In genomic region chr17:76176701-76177574, GRCh38 we compare ENCODE assay signal across 33 cellular contexts. TPM values are rescaled to one million over a fixed set of nuclear protein-coding genes. Genes with fewer than 3 reads are reported as not detected.
A peak's percentile ranks its signal among the peaks of the same experiment; 100 is the strongest.
DNase-seq lines count a peak whose midpoint lies in the region; ATAC-seq and TF ChIP-seq lines count a peak whose summit lies in the region.
"Had no signal": no experiment of that assay in that cellular context is flagged by ENCODE, and none has a peak within 500 bp of the region (broad histone marks: within the 10 kb centered on the region; RNA-seq: fewer than 3 reads in every experiment).

No MANE protein-coding gene starts in this region.

- H3K27me3 ChIP-seq in right cardiac atrium (ENCODE audit: control insufficient read depth, insufficient read depth) = no peaks in the 10 kb centered on the region
- no peaks in the 10 kb centered on the region for H3K27me3 ChIP-seq in right atrium auricular region
- H3K27me3 ChIP-seq: BE2C, esophagus muscularis mucosa, SJCRH30, upper lobe of left lung had no signal

- WGBS in right cardiac atrium = 93% methylated on average over 34 of the region's 34 CpGs

- DNase-seq in right cardiac atrium = no peak
- DNase-seq in right atrium auricular region (ENCODE audit: low spot score) = no peak
- DNase-seq in T-helper 17 cell = no peak
- no peak for DNase-seq in stimulated activated effector memory CD8-positive, alpha-beta T cell treated with anti-CD3 and anti-CD28 coated beads, Interleukin-12 subunit alpha, Interleukin-12 subunit beta, amount 100 ng/mL, for 72 hours (ENCODE audit: low spot score in 2 of 2)
- DNase-seq in NCI-H2107 treated with DMSO at 0.1 percent for 48 hours (lab: John Stamatoyannopoulos, UW; ENCODE audit: unreplicated experiment) = no peak
- no peak for DNase-seq in NCI-H524 (lab: John Stamatoyannopoulos, UW)
- DNase-seq: activated CD4-positive, alpha-beta T cell treated with anti-CD3 and anti-CD28 coated beads, Interleukin-2, amount 10 ng/mL, durations not matched to agents 7 days and 5 days; BE2C; cortex of kidney; DMS153; effector memory CD8-positive, alpha-beta T cell; foreskin fibroblast; midbrain; naive B cell; NCI-H146; NCI-H2107; SJCRH30; stimulated activated CD4-positive, alpha-beta T cell treated with anti-CD3 and anti-CD28 coated beads, Interleukin-15, amount 100 ng/mL, for 24 hours; stimulated activated CD4-positive, alpha-beta T cell treated with anti-CD3 and anti-CD28 coated beads, Interleukin-4, amount 100 ng/mL, for 4 hours; SW 1271; T1000 had no signal

- H3K4me3 Mint-ChIP-seq in T-helper 17 cell = no peak overlapping the region
- no peak overlapping the region for H3K4me3 Mint-ChIP-seq in stimulated activated effector memory CD8-positive, alpha-beta T cell treated with anti-CD3 and anti-CD28 coated beads, Interleukin-12 subunit alpha, Interleukin-12 subunit beta, amount 100 ng/mL, for 72 hours
- H3K4me3 Mint-ChIP-seq: activated CD4-positive, alpha-beta T cell treated with anti-CD3 and anti-CD28 coated beads, Interleukin-2, amount 10 ng/mL, durations not matched to agents 7 days and 5 days; activated T-helper 17 cell treated with anti-CD3 and anti-CD28 coated beads, Interleukin-2, amount 50 U/mL, for 72 hours; effector memory CD8-positive, alpha-beta T cell; IgD-negative memory B cell; naive B cell had no signal

- H3K27ac Mint-ChIP-seq in T-helper 17 cell = peak overlapping the region; percentile 71
- peak overlapping the region; percentile 20 for H3K27ac Mint-ChIP-seq in stimulated activated effector memory CD8-positive, alpha-beta T cell treated with anti-CD3 and anti-CD28 coated beads, Interleukin-12 subunit alpha, Interleukin-12 subunit beta, amount 100 ng/mL, for 72 hours
- H3K27ac Mint-ChIP-seq: IgD-negative memory B cell had no signal

- H3K36me3 Mint-ChIP-seq in T-helper 17 cell (ENCODE audit: low read depth) = no peaks in the 10 kb centered on the region
- peaks cover 16% of the 10 kb centered on the region for H3K36me3 Mint-ChIP-seq in stimulated activated effector memory CD8-positive, alpha-beta T cell treated with anti-CD3 and anti-CD28 coated beads, Interleukin-12 subunit alpha, Interleukin-12 subunit beta, amount 100 ng/mL, for 72 hours
- H3K36me3 Mint-ChIP-seq: IgD-negative memory B cell, naive B cell had no signal

- peak; percentile 29 to 36 for ATAC-seq in right cardiac atrium
- ATAC-seq in T-helper 17 cell = no peak
- ATAC-seq in esophagus mucosa = peak; percentile 43
- no peak for ATAC-seq in stimulated activated effector memory CD8-positive, alpha-beta T cell treated with anti-CD3 and anti-CD28 coated beads, Interleukin-12 subunit alpha, Interleukin-12 subunit beta, amount 100 ng/mL, for 72 hours
- no peak for ATAC-seq in HG02938 (IDR thresholded peaks at IDR 0.05; ENCODE audit: unreplicated experiment)
- ATAC-seq: activated T-helper 17 cell treated with anti-CD3 and anti-CD28 coated beads, Interleukin-2, amount 50 U/mL, for 72 hours; effector memory CD8-positive, alpha-beta T cell; HCT116 had no signal

- H3K9me3 ChIP-seq in right cardiac atrium (ENCODE audit: control insufficient read depth, low read length) (no peaks in the 10 kb centered on the region), right atrium auricular region (no peaks in the 10 kb centered on the region), T-helper 17 cell (ENCODE audit: control insufficient read depth, low read length, poor library complexity, severe bottlenecking) (no peaks in the 10 kb centered on the region)
- H3K9me3 ChIP-seq: BE2C, esophagus muscularis mucosa, SJCRH30, upper lobe of left lung had no signal

- H3K9me3 Mint-ChIP-seq in stimulated activated effector memory CD8-positive, alpha-beta T cell treated with anti-CD3 and anti-CD28 coated beads, Interleukin-12 subunit alpha, Interleukin-12 subunit beta, amount 100 ng/mL, for 72 hours = no peaks in the 10 kb centered on the region
- H3K9me3 Mint-ChIP-seq: activated CD4-positive, alpha-beta T cell treated with anti-CD3 and anti-CD28 coated beads, Interleukin-2, amount 10 ng/mL, durations not matched to agents 7 days and 5 days; activated T-helper 17 cell treated with anti-CD3 and anti-CD28 coated beads, Interleukin-2, amount 50 U/mL, for 72 hours; effector memory CD8-positive, alpha-beta T cell; IgD-negative memory B cell; naive B cell had no signal

- peaks cover 21% of the 10 kb centered on the region for H3K4me1 Mint-ChIP-seq in T-helper 17 cell
- peaks cover 27% of the 10 kb centered on the region for H3K4me1 Mint-ChIP-seq in stimulated activated effector memory CD8-positive, alpha-beta T cell treated with anti-CD3 and anti-CD28 coated beads, Interleukin-12 subunit alpha, Interleukin-12 subunit beta, amount 100 ng/mL, for 72 hours

- TF ChIP-seq CTCF in right atrium auricular region (IDR thresholded peaks at IDR 0.05) = no peak

- H3K27ac ChIP-seq in right cardiac atrium (ENCODE audit: low read length) (no peak overlapping the region), right atrium auricular region (no peak overlapping the region)
- H3K27ac ChIP-seq: esophagus muscularis mucosa, SJCRH30, upper lobe of left lung had no signal

- H3K36me3 ChIP-seq in right atrium auricular region = no peaks in the 10 kb centered on the region
- H3K36me3 ChIP-seq: BE2C, esophagus muscularis mucosa, SJCRH30, upper lobe of left lung had no signal

- H3K4me3 ChIP-seq in right cardiac atrium (ENCODE audit: low read length) (no peak overlapping the region), right atrium auricular region (no peak overlapping the region)
- H3K4me3 ChIP-seq: esophagus muscularis mucosa, SJCRH30, upper lobe of left lung had no signal

- no peaks in the 10 kb centered on the region for H3K4me1 ChIP-seq in right cardiac atrium (ENCODE audit: control insufficient read depth, insufficient read depth, low read length)
- peaks cover 0 to 1% of the 10 kb centered on the region in 2 donors for H3K4me1 ChIP-seq in right atrium auricular region
- H3K4me1 ChIP-seq: SJCRH30 had no signal

- H3K27me3 Mint-ChIP-seq in T-helper 17 cell = no peaks in the 10 kb centered on the region
- H3K27me3 Mint-ChIP-seq: activated CD4-positive, alpha-beta T cell treated with anti-CD3 and anti-CD28 coated beads, Interleukin-2, amount 10 ng/mL, durations not matched to agents 7 days and 5 days; activated T-helper 17 cell treated with anti-CD3 and anti-CD28 coated beads, Interleukin-2, amount 50 U/mL, for 72 hours; effector memory CD8-positive, alpha-beta T cell; naive B cell had no signal

- intact Hi-C loops in right cardiac atrium (cut with DNase I) = loop anchor here in 2 of 4 donors (10.0 kb wide), 1 partner anchor 52 kb away; no protein-coding TSS in a partner anchor

RNA-seq across cellular contexts. Expression of gene FOXJ1, which starts 35.9 kb away (rescaled TPM):
- total RNA-seq in right cardiac atrium = not detected
- polyA plus RNA-seq in right cardiac atrium = not detected
- total RNA-seq in right atrium auricular region = not detected
- total RNA-seq in T-helper 17 cell = 1 to 10 TPM; 1.3 to 2.1 TPM
- not detected for total RNA-seq in esophagus mucosa
- total RNA-seq: cardiac septum, NCI-H460, pulmonary artery endothelial cell, RPMI7951 had no signal
- polyA plus RNA-seq: IgD-negative memory B cell, liver had no signal

Comparison
In these comparisons a context has a peak if more than half of its experiments do, and no peak if none do; other contexts are left out.
1. ATAC-seq: peak in right cardiac atrium (2 of 2) and esophagus mucosa (single experiment); none in T-helper 17 cell (single experiment), stimulated activated effector memory CD8-positive, alpha-beta T cell treated with anti-CD3 and anti-CD28 coated beads, Interleukin-12 subunit alpha, Interleukin-12 subunit beta, amount 100 ng/mL, for 72 hours (single experiment) and HG02938 (single experiment).